ENCODE assay signal across 2 cellular contexts in the genomic region with DNA sequence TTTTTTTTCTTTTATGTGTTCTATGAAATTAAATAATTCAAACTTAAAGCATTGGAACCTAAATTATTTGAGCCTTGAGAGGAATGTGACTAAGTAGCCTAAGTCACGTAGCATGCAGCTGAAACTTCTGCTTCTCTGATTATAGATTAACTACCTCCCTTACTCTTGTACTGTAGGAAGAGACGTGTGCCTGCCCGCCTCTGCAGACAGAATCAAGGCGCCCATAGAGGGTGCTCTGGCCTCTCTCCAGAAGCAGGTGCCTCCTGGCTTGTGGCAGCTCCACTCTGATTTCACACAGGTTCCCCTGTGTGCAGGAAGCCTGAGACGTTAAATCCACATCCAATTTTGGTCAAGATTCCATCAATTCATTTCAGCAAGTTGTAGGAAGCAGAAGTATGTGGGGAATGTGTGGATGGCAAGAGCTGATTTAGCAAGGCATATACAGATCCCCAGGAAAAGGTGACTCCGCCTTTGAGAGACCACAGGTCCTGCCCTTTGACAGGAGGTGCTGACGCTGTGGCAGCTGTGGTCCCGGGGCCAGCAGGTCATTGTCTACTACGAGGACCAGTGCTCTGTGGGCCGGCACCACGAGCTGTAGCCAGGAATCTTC.
TF ChIP-seq lines count a peak whose summit lies in the region.

No MANE protein-coding gene starts in this region.

TF ChIP-seq in A549, 52 proteins besides CTCF, POLR2A, EP300 and RAD21 (continued from another document):
- TF ChIP-seq, protein P1, sequence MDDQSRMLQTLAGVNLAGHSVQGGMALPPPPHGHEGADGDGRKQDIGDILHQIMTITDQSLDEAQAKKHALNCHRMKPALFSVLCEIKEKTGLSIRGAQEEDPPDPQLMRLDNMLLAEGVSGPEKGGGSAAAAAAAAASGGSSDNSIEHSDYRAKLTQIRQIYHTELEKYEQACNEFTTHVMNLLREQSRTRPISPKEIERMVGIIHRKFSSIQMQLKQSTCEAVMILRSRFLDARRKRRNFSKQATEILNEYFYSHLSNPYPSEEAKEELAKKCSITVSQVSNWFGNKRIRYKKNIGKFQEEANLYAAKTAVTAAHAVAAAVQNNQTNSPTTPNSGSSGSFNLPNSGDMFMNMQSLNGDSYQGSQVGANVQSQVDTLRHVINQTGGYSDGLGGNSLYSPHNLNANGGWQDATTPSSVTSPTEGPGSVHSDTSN (IDR thresholded peaks at IDR 0.05), result no peak
- TF ChIP-seq TFCP2L1 (CRISPR knock-in tag; IDR thresholded peaks at IDR 0.05) (no peak), MAZ (IDR thresholded peaks at IDR 0.05; ENCODE audit: borderline replicate concordance, low read depth, low read length) (no peak), SREBF2 (IDR thresholded peaks at IDR 0.05) (no peak), CBX8 (IDR thresholded peaks at IDR 0.05) (no peak), RFX5 (IDR thresholded peaks at IDR 0.05) (no peak), CBX2 (IDR thresholded peaks at IDR 0.05; ENCODE audit: borderline replicate concordance, low read depth) (no peak)

TF ChIP-seq in GM12878, 131 proteins besides CTCF, POLR2A, EP300 and RAD21 (continued from another document):
- TF ChIP-seq, protein P2, sequence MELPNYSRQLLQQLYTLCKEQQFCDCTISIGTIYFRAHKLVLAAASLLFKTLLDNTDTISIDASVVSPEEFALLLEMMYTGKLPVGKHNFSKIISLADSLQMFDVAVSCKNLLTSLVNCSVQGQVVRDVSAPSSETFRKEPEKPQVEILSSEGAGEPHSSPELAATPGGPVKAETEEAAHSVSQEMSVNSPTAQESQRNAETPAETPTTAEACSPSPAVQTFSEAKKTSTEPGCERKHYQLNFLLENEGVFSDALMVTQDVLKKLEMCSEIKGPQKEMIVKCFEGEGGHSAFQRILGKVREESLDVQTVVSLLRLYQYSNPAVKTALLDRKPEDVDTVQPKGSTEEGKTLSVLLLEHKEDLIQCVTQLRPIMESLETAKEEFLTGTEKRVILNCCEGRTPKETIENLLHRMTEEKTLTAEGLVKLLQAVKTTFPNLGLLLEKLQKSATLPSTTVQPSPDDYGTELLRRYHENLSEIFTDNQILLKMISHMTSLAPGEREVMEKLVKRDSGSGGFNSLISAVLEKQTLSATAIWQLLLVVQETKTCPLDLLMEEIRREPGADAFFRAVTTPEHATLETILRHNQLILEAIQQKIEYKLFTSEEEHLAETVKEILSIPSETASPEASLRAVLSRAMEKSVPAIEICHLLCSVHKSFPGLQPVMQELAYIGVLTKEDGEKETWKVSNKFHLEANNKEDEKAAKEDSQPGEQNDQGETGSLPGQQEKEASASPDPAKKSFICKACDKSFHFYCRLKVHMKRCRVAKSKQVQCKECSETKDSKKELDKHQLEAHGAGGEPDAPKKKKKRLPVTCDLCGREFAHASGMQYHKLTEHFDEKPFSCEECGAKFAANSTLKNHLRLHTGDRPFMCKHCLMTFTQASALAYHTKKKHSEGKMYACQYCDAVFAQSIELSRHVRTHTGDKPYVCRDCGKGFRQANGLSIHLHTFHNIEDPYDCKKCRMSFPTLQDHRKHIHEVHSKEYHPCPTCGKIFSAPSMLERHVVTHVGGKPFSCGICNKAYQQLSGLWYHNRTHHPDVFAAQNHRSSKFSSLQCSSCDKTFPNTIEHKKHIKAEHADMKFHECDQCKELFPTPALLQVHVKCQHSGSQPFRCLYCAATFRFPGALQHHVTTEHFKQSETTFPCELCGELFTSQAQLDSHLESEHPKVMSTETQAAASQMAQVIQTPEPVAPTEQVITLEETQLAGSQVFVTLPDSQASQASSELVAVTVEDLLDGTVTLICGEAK (IDR thresholded peaks at IDR 0.05; ENCODE audit: borderline replicate concordance), result no peak
- TF ChIP-seq, protein P3, sequence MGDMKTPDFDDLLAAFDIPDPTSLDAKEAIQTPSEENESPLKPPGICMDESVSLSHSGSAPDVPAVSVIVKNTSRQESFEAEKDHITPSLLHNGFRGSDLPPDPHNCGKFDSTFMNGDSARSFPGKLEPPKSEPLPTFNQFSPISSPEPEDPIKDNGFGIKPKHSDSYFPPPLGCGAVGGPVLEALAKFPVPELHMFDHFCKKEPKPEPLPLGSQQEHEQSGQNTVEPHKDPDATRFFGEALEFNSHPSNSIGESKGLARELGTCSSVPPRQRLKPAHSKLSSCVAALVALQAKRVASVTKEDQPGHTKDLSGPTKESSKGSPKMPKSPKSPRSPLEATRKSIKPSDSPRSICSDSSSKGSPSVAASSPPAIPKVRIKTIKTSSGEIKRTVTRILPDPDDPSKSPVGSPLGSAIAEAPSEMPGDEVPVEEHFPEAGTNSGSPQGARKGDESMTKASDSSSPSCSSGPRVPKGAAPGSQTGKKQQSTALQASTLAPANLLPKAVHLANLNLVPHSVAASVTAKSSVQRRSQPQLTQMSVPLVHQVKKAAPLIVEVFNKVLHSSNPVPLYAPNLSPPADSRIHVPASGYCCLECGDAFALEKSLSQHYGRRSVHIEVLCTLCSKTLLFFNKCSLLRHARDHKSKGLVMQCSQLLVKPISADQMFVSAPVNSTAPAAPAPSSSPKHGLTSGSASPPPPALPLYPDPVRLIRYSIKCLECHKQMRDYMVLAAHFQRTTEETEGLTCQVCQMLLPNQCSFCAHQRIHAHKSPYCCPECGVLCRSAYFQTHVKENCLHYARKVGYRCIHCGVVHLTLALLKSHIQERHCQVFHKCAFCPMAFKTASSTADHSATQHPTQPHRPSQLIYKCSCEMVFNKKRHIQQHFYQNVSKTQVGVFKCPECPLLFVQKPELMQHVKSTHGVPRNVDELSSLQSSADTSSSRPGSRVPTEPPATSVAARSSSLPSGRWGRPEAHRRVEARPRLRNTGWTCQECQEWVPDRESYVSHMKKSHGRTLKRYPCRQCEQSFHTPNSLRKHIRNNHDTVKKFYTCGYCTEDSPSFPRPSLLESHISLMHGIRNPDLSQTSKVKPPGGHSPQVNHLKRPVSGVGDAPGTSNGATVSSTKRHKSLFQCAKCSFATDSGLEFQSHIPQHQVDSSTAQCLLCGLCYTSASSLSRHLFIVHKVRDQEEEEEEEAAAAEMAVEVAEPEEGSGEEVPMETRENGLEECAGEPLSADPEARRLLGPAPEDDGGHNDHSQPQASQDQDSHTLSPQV (IDR thresholded peaks at IDR 0.05), result no peak
- no peak for TF ChIP-seq GATAD2B (conservative IDR thresholded peaks at IDR 0.05; ENCODE audit: low read depth)
- TF ChIP-seq ZNF24 (IDR thresholded peaks at IDR 0.05), result no peak
- TF ChIP-seq, protein P4, sequence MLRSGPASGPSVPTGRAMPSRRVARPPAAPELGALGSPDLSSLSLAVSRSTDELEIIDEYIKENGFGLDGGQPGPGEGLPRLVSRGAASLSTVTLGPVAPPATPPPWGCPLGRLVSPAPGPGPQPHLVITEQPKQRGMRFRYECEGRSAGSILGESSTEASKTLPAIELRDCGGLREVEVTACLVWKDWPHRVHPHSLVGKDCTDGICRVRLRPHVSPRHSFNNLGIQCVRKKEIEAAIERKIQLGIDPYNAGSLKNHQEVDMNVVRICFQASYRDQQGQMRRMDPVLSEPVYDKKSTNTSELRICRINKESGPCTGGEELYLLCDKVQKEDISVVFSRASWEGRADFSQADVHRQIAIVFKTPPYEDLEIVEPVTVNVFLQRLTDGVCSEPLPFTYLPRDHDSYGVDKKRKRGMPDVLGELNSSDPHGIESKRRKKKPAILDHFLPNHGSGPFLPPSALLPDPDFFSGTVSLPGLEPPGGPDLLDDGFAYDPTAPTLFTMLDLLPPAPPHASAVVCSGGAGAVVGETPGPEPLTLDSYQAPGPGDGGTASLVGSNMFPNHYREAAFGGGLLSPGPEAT (IDR thresholded peaks at IDR 0.05; ENCODE audit: low read depth), result no peak
- no peak for TF ChIP-seq BMI1 (IDR thresholded peaks at IDR 0.05; ENCODE audit: borderline replicate concordance)
- TF ChIP-seq, protein P5, sequence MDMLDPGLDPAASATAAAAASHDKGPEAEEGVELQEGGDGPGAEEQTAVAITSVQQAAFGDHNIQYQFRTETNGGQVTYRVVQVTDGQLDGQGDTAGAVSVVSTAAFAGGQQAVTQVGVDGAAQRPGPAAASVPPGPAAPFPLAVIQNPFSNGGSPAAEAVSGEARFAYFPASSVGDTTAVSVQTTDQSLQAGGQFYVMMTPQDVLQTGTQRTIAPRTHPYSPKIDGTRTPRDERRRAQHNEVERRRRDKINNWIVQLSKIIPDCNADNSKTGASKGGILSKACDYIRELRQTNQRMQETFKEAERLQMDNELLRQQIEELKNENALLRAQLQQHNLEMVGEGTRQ (IDR thresholded peaks at IDR 0.05; ENCODE audit: borderline replicate concordance, low read depth, low read length), result no peak
- TF ChIP-seq SRF (IDR thresholded peaks at IDR 0.05; ENCODE audit: low read depth in 2 of 2, low read length in 2 of 2), result no peak
TF ChIP-seq in GM12878: peak in this region for 0.
